ENCODE assay signal across 13 cellular contexts in the genomic region with DNA sequence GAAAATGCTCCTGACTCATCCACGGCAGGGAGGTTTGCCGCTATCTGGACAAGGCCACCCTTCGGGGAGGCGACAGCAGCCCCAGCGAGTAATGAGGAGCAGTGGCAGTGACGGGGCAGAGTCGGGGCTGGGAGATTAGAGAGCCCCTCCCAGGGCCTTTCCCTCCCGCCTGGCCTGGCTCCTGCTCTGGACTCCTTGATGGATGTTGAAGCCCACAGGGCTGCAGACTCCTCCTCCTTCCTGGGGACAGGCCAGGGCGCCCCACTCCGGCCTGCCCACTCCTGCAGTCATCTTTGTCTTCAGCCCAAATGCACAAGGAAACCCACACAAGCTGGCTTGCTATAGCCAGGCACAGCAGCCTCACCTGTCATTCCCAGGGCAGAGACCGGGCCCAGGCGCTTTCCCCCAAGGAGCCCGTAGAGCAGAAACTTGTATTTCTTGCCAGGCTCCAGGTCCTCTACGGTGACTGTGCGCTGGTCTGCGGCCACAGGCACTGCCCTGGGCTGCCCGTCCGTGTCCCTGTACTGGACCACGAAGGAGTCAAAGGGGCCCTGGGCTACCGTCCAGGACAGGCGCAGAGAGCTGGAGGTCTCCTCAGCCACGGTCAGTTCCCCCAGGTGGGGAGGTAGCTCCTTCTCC. TPM values are rescaled to one million over a fixed set of nuclear protein-coding genes. Genes with fewer than 3 reads are reported as not detected.
DNase-seq lines count a peak whose midpoint lies in the region; ATAC-seq and TF ChIP-seq lines count a peak whose summit lies in the region.
"Had no signal": no experiment of that assay in that cellular context is flagged by ENCODE, and none has a peak within 500 bp of the region (broad histone marks: within the 10 kb centered on the region; RNA-seq: fewer than 3 reads in every experiment).

No MANE protein-coding gene starts in this region.

- H3K27ac ChIP-seq in Peyer's patch (peak overlapping the region; percentile 60 to 74 (median 66)), mesenchymal stem cell (ENCODE audit: low read length, poor library complexity, severe bottlenecking) (no peak overlapping the region), thyroid gland (peak overlapping the region; percentile 14 to 82 (median 71))

- H3K23ac ChIP-seq in mesenchymal stem cell (ENCODE audit: low read length in 2 of 2), result no peak overlapping the region

- no peak overlapping the region for H2AK5ac ChIP-seq in mesenchymal stem cell (ENCODE audit: low read length, severe bottlenecking)

- no peak overlapping the region for H4K8ac ChIP-seq in mesenchymal stem cell (ENCODE audit: low read length)

- H3K9me3 ChIP-seq in Peyer's patch (no peaks in the 10 kb centered on the region), mesenchymal stem cell (ENCODE audit: control insufficient read depth, low read length) (no peaks in the 10 kb centered on the region), thyroid gland (no peaks in the 10 kb centered on the region)

- H3K4me1 ChIP-seq in Peyer's patch (peaks cover 0 to 6% (median 4%) of the 10 kb centered on the region in 4 donors), mesenchymal stem cell (ENCODE audit: control insufficient read depth, insufficient read depth, low read depth, low read length) (peaks cover 11% of the 10 kb centered on the region), thyroid gland (peaks cover 0 to 27% of the 10 kb centered on the region in 2 donors)

- peak overlapping the region in 1 of 2 experiments; percentile 46 for H2BK12ac ChIP-seq in mesenchymal stem cell (ENCODE audit: low read length in 2 of 2)

- no peak overlapping the region for H3K4ac ChIP-seq in mesenchymal stem cell (ENCODE audit: low read depth in 1 of 2, low read length in 2 of 2)

- H3K9ac ChIP-seq in mesenchymal stem cell (ENCODE audit: low read length), result peak overlapping the region; percentile 83

- H3K36me3 ChIP-seq in Peyer's patch (no peaks in the 10 kb centered on the region), mesenchymal stem cell (ENCODE audit: control insufficient read depth in 1 of 2, insufficient read depth in 2 of 2, low read depth in 1 of 2, low read length in 2 of 2) (peaks cover 3 to 27% of the 10 kb centered on the region in 2 experiments), thyroid gland (no peaks in the 10 kb centered on the region)

- no peak for TF ChIP-seq CTCF in Peyer's patch (IDR thresholded peaks at IDR 0.05)
- TF ChIP-seq CTCF in thyroid gland (IDR thresholded peaks at IDR 0.05), result no peak
- no peak for TF ChIP-seq CTCF in omental fat pad (IDR thresholded peaks at IDR 0.05)

- no peak overlapping the region for H2BK5ac ChIP-seq in mesenchymal stem cell (ENCODE audit: low read depth, low read length, poor library complexity, severe bottlenecking)

- H3K4me2 ChIP-seq in mesenchymal stem cell (ENCODE audit: low read length, poor library complexity, severe bottlenecking), result no peak overlapping the region

- H3K4me3 ChIP-seq in Peyer's patch (no peak overlapping the region), mesenchymal stem cell (ENCODE audit: insufficient read depth in 1 of 2, low read depth in 1 of 2, low read length in 2 of 2) (no peak overlapping the region), thyroid gland (replicated peaks in 1 of 3) (no peak overlapping the region)

- no peak overlapping the region for H3K14ac ChIP-seq in mesenchymal stem cell (ENCODE audit: low read length in 2 of 2)

- no peak for TF ChIP-seq POLR2A in Peyer's patch (IDR thresholded peaks at IDR 0.05)
- no peak for TF ChIP-seq POLR2A in erythroblast (IDR thresholded peaks at IDR 0.05; ENCODE audit: low read length)
- no peak for TF ChIP-seq POLR2A in thyroid gland (IDR thresholded peaks at IDR 0.05)

- DNase-seq in Peyer's patch (no peak), erythroblast (lab: John Stamatoyannopoulos, UW) (peak; percentile 74 to 84), mesenchymal stem cell (peak; percentile 28), thyroid gland (peak; percentile 12 to 32), cerebellar nuclear complex (lab: John Stamatoyannopoulos, UW) (no peak), cerebellum (ENCODE audit: low spot score) (no peak), omental fat pad (ENCODE audit: low spot score) (no peak), OCI-M2 (lab: John Stamatoyannopoulos, UW; ENCODE audit: unreplicated experiment) (no peak)
- DNase-seq: activated CD8-positive, alpha-beta T cell treated with anti-CD3 and anti-CD28 coated beads, Interleukin-2, amount 10 ng/mL, durations not matched to agents 7 days and 5 days; KBM-7; NCI-H1436 treated with DMSO at 0.1 percent for 48 hours; NCI-H748 treated with DMSO at 0.1 percent for 48 hours; SHP77 had no signal

- ATAC-seq in omental fat pad (ENCODE audit: low FRiP score), result no peak
- ATAC-seq: activated CD8-positive, alpha-beta T cell treated with anti-CD3 and anti-CD28 coated beads, Interleukin-2, amount 10 ng/mL, durations not matched to agents 7 days and 5 days had no signal

- H2AFZ ChIP-seq in mesenchymal stem cell (ENCODE audit: low read depth, low read length), result no peak overlapping the region

- H3K27me3 ChIP-seq in Peyer's patch (no peaks in the 10 kb centered on the region), mesenchymal stem cell (ENCODE audit: control insufficient read depth in 1 of 2, insufficient read depth in 1 of 2, low read length in 2 of 2) (peaks cover 0 to 9% of the 10 kb centered on the region in 2 experiments), thyroid gland (no peaks in the 10 kb centered on the region)

- H3K79me1 ChIP-seq in mesenchymal stem cell (replicated peaks; ENCODE audit: low read length, poor library complexity, severe bottlenecking), result no peaks in the 10 kb centered on the region

- H3K18ac ChIP-seq in mesenchymal stem cell (ENCODE audit: low read depth in 1 of 2, low read length in 2 of 2), result peak overlapping the region in 1 of 2 experiments; percentile 72

- intact Hi-C loops in thyroid gland (cut with DNase I), result loop anchor here (10.0 kb wide), 2 partner anchors 69 to 109 kb away; a partner anchor contains a TSS

- 86% methylated on average over 22 of the region's 22 CpGs for WGBS in mesenchymal stem cell
- WGBS in thyroid gland, 2 donors, result 58 to 67% methylated on average over 9 to 20 of the region's 22 CpGs

- H2BK15ac ChIP-seq in mesenchymal stem cell (ENCODE audit: low read depth, poor library complexity, severe bottlenecking), result no peak overlapping the region

- H4K91ac ChIP-seq in mesenchymal stem cell (ENCODE audit: low read length), result no peak overlapping the region

- no peak overlapping the region for H2BK120ac ChIP-seq in mesenchymal stem cell (ENCODE audit: low read depth, low read length)

RNA-seq across cellular contexts. Expression of a gene that starts 7.7 kb away (rescaled TPM):
- 1 to 10 TPM in 1 of 4 donors, not detected in 3; 1.2 TPM for total RNA-seq in Peyer's patch
- polyA plus RNA-seq in mesenchymal stem cell (2013, experiment 1 of 2), result 0.17 TPM
- 0.10 TPM for polyA plus RNA-seq in mesenchymal stem cell (2013, experiment 2 of 2)
- total RNA-seq in thyroid gland, result 1 to 10 TPM in 1 of 4 donors, under 1 TPM in 2, not detected in 1; 0.24 to 1.7 (median 0.33) TPM
- total RNA-seq in cerebellum, result 1.6 TPM
- total RNA-seq in omental fat pad, result 1 to 10 TPM in 3 of 4 donors, under 1 TPM in 1; 0.63 to 5.7 (median 2.8) TPM
- total RNA-seq: activated CD8-positive, alpha-beta T cell treated with anti-CD3 and anti-CD28 coated beads, Interleukin-2, amount 10 ng/mL, durations not matched to agents 7 days and 5 days had no signal

RNA-seq across cellular contexts. Expression of a gene that starts 31.3 kb away (rescaled TPM):
- 10 to 100 TPM; 11.0 to 80.0 (median 20.3) TPM for total RNA-seq in Peyer's patch
- 2.5 TPM for polyA plus RNA-seq in mesenchymal stem cell (2013, experiment 1 of 2)
- polyA plus RNA-seq in mesenchymal stem cell (2013, experiment 2 of 2), result 2.4 TPM
- 100 to 1,000 TPM; 233 to 370 (median 285) TPM for total RNA-seq in thyroid gland
- total RNA-seq in cerebellum, result 8.6 TPM
- 100 to 1,000 TPM in 3 of 4 donors, 10 to 100 TPM in 1; 15.4 to 912 (median 204) TPM for total RNA-seq in omental fat pad

Comparison
In these comparisons a context has a peak if more than half of its experiments do, and no peak if none do; other contexts are left out.
1. DNase-seq: peak in erythroblast (2 of 2), mesenchymal stem cell (single experiment) and thyroid gland (2 of 2); none in Peyer's patch (0 of 3), cerebellar nuclear complex (0 of 2), cerebellum (single experiment), omental fat pad (single experiment) and OCI-M2 (single experiment).